24 cellular contexts compared by ENCODE assay signal in genomic region chr15:26561994-26562730, GRCh38.
DNase-seq lines count a peak whose midpoint lies in the region; ATAC-seq and TF ChIP-seq lines count a peak whose summit lies in the region.
"Had no signal": no experiment of that assay in that cellular context is flagged by ENCODE, and none has a peak within 500 bp of the region (broad histone marks: within the 10 kb centered on the region; RNA-seq: fewer than 3 reads in every experiment).

No MANE protein-coding gene starts in this region.

- intact Hi-C loops in Right ventricle myocardium inferior (cut with DNase I) = no loop called here
- intact Hi-C loops in cardiac septum (cut with DNase I) = no loop called here
- intact Hi-C loops in heart left ventricle (cut with DNase I) = no loop called here
- intact Hi-C loops in mucosa of descending colon (cut with DNase I, micrococcal nuclease) = no loop called here

- no peaks in the 10 kb centered on the region for H3F3A ChIP-seq in smooth muscle cell (ENCODE audit: low read depth)

- WGBS in heart left ventricle, 4 donors = 78 to 90% (median 80%) methylated on average over 8 of the region's 8 CpGs
- 83% methylated on average over 8 of the region's 8 CpGs for WGBS in smooth muscle cell (ENCODE audit: low lambda C conversion rate)

- no peaks in the 10 kb centered on the region for H3K36me3 ChIP-seq in heart left ventricle
- H3K36me3 ChIP-seq in smooth muscle cell (ENCODE audit: low read depth) = no peaks in the 10 kb centered on the region
- H3K36me3 ChIP-seq in mucosa of descending colon (ENCODE audit: low read depth) = no peaks in the 10 kb centered on the region

- H3K4me3 ChIP-seq in heart left ventricle (no peak overlapping the region), smooth muscle cell (no peak overlapping the region), mucosa of descending colon (no peak overlapping the region)
- H3K4me3 ChIP-seq: GM12878 had no signal

- peaks cover 0 to 10% (median 0%) of the 10 kb centered on the region in 12 donors for H3K4me1 ChIP-seq in heart left ventricle
- no peaks in the 10 kb centered on the region for H3K4me1 ChIP-seq in smooth muscle cell (ENCODE audit: low read depth)
- H3K4me1 ChIP-seq in mucosa of descending colon (ENCODE audit: low read depth) = no peaks in the 10 kb centered on the region

- H3K27ac ChIP-seq in heart left ventricle = no peak overlapping the region
- peak overlapping the region; percentile 29 for H3K27ac ChIP-seq in smooth muscle cell (ENCODE audit: low read depth)
- H3K27ac ChIP-seq: 22Rv1, RWPE1 had no signal

- no peaks in the 10 kb centered on the region for H3K79me2 ChIP-seq in smooth muscle cell (ENCODE audit: low read depth)

- DNase-seq in Right ventricle myocardium inferior (ENCODE audit: missing footprints) (no peak), cardiac septum (ENCODE audit: low spot score) (no peak), heart left ventricle (peak in 3 of 5 donors; percentile 11 to 32 (median 21)), left kidney (ENCODE audit: low read depth, low spot score) (peak; percentile 47), smooth muscle cell (lab: John Stamatoyannopoulos, UW; ENCODE audit: unreplicated experiment) (no peak), mucosa of descending colon (no peak)
- no peak for DNase-seq in activated T-cell treated with anti-CD3 and anti-CD28 coated beads, Interleukin-2, amount 50 U/mL, for 48 hours
- DNase-seq: AML-193; C1 segment of cervical spinal cord; CD8-positive, alpha-beta T cell; DND-41; HCEC 1CT; KG1; NCI-H1092; NCI-H146; NCI-H2029; NCI-H2227 treated with DMSO at 0.1 percent for 48 hours; NCI-H510A treated with DMSO at 0.1 percent for 48 hours; NCI-H748 treated with DMSO at 0.1 percent for 48 hours; NK-92 treated with Interleukin-12 subunit alpha and Interleukin-12 subunit beta, amount 100 ng/mL, for 24 hours had no signal

- no peak overlapping the region for H2AFZ ChIP-seq in smooth muscle cell (ENCODE audit: low read depth)

- no peaks in the 10 kb centered on the region for H4K20me1 ChIP-seq in smooth muscle cell (ENCODE audit: low read depth)

- H3K4me2 ChIP-seq in smooth muscle cell = peak overlapping the region; percentile 29

- peak; percentile 79 for ATAC-seq in Right ventricle myocardium inferior
- ATAC-seq in heart left ventricle = peak; percentile 63 to 90 (median 80)
- ATAC-seq in GM21528 (IDR thresholded peaks at IDR 0.05; ENCODE audit: low FRiP score, unreplicated experiment) = no peak
- no peak for ATAC-seq in mucosa of descending colon
- ATAC-seq: CD8-positive, alpha-beta T cell; GM12878 had no signal

- no peak overlapping the region for H3K9ac ChIP-seq in smooth muscle cell (ENCODE audit: low read depth)

- no peaks in the 10 kb centered on the region for H3K27me3 ChIP-seq in heart left ventricle
- no peaks in the 10 kb centered on the region for H3K27me3 ChIP-seq in smooth muscle cell (ENCODE audit: low read depth)

- no peak for TF ChIP-seq POLR2A in heart left ventricle (IDR thresholded peaks at IDR 0.05)

- H3K9me3 ChIP-seq in heart left ventricle (peaks cover 0 to 2% (median 0%) of the 10 kb centered on the region in 12 donors), smooth muscle cell (replicated peaks; ENCODE audit: low read depth) (no peaks in the 10 kb centered on the region), mucosa of descending colon (peaks cover 80% of the 10 kb centered on the region)

- TF ChIP-seq CTCF in heart left ventricle (IDR thresholded peaks at IDR 0.05) (no peak), smooth muscle cell (IDR thresholded peaks at IDR 0.05; ENCODE audit: borderline replicate concordance, insufficient read depth, poor library complexity, severe bottlenecking) (no peak), mucosa of descending colon (IDR thresholded peaks at IDR 0.05) (no peak)

Comparison
In these comparisons a context has a peak if more than half of its experiments do, and no peak if none do; other contexts are left out.
1. DNase-seq: peak in heart left ventricle (3 of 5) and left kidney (single experiment); none in Right ventricle myocardium inferior (single experiment), cardiac septum (single experiment), smooth muscle cell (single experiment), activated T-cell treated with anti-CD3 and anti-CD28 coated beads, Interleukin-2, amount 50 U/mL, for 48 hours (0 of 2) and mucosa of descending colon (0 of 3).
2. ATAC-seq: peak in Right ventricle myocardium inferior (single experiment) and heart left ventricle (4 of 4); none in GM21528 (single experiment) and mucosa of descending colon (single experiment).